Comparison of ENCODE assay signal across 23 cellular contexts in genomic region chr5:138246334-138246733, GRCh38.
"Had no signal": no experiment of that assay in that cellular context is flagged by ENCODE, and none has a peak within 500 bp of the region (broad histone marks: within the 10 kb centered on the region; RNA-seq: fewer than 3 reads in every experiment).

No MANE protein-coding gene starts in this region.

- ATAC-seq: gastroesophageal sphincter, pancreas, psoas muscle had no signal

- H3K36me3 ChIP-seq: esophagus squamous epithelium, gastroesophageal sphincter, left ventricle myocardium inferior, pancreas, sigmoid colon, stomach, thoracic aorta, uterus had no signal

- H3K36me3 Mint-ChIP-seq: naive B cell had no signal

- H3K27me3 ChIP-seq: gastroesophageal sphincter, pancreas, sigmoid colon, uterus had no signal

- DNase-seq: cerebellar nuclear complex; esophagus squamous epithelium; foreskin fibroblast; glutamatergic neuron; left ventricle myocardium inferior; mesenchymal stem cell; naive B cell; occipital lobe; pancreas; psoas muscle; sigmoid colon; stimulated activated CD4-positive, alpha-beta T cell treated with anti-CD3 and anti-CD28 coated beads, Interleukin-2, amount 100 ng/mL, for 24 hours; stimulated activated CD4-positive, alpha-beta T cell treated with anti-CD3 and anti-CD28 coated beads, Interleukin-4, amount 100 ng/mL, for 4 hours; stimulated activated naive CD4-positive, alpha-beta T cell; stomach; substantia nigra; trophoblast cell; uterus had no signal

- H3K27ac Mint-ChIP-seq: dendritic cell treated with granulocyte-macrophage colony-stimulating factor and Interleukin-4, amounts not matched to agents 40 ng/mL and 50 ng/mL, for 4 days had no signal

- H3K4me3 Mint-ChIP-seq: dendritic cell treated with granulocyte-macrophage colony-stimulating factor and Interleukin-4, amounts not matched to agents 40 ng/mL and 50 ng/mL, for 4 days had no signal

- H3K4me3 ChIP-seq: esophagus squamous epithelium, gastroesophageal sphincter, left ventricle myocardium inferior, lung, pancreas, psoas muscle, sigmoid colon, skin epidermis, stomach, thoracic aorta, uterus had no signal

- H3K9me3 Mint-ChIP-seq: dendritic cell treated with granulocyte-macrophage colony-stimulating factor and Interleukin-4, amounts not matched to agents 40 ng/mL and 50 ng/mL, for 4 days had no signal

- H3K9me3 ChIP-seq: esophagus squamous epithelium, gastroesophageal sphincter, left ventricle myocardium inferior, pancreas, psoas muscle, sigmoid colon, stomach, thoracic aorta, uterus had no signal

- H3K4me1 ChIP-seq: pancreas, uterus had no signal
